In the genomic region with DNA sequence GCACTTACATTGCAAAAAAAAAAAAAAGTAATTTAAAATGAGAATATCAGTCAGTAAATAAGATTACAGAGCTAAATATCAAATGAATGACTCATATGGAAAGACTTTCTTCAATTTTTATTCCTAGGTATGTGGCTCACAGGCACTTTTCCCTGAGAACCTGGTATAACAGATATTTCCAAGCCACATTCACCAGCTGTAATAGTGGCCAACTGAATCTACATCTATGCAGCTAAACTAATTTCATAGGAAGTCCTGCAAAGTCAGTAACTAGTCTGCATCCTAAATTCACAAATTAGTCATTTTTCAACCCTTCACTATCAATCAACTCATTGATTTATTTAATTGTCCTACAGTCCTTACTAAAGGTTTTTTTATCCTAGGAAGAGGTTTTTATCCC, we compare ENCODE assay signal across 1 cellular context.
TF ChIP-seq lines count a peak whose summit lies in the region.

No MANE protein-coding gene starts in this region.

TF ChIP-seq in endothelial cell of umbilical vein, 7 proteins besides CTCF, POLR2A, EP300 and RAD21:
- TF ChIP-seq GATA2 (IDR thresholded peaks at IDR 0.05; ENCODE audit: insufficient read depth, insufficient read length, low read depth, low read length) = no peak
- TF ChIP-seq EZH2 (IDR thresholded peaks at IDR 0.05; ENCODE audit: borderline replicate concordance, low read depth, low read length, severe bottlenecking) = no peak
- no peak for TF ChIP-seq POLR2AphosphoS5 (IDR thresholded peaks at IDR 0.05; ENCODE audit: insufficient read depth, low read depth, low read length)
- no peak for TF ChIP-seq JUN (IDR thresholded peaks at IDR 0.05; ENCODE audit: borderline replicate concordance, insufficient read depth, insufficient read length, low read depth)
- TF ChIP-seq, protein P1, sequence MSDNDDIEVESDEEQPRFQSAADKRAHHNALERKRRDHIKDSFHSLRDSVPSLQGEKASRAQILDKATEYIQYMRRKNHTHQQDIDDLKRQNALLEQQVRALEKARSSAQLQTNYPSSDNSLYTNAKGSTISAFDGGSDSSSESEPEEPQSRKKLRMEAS (IDR thresholded peaks at IDR 0.05; ENCODE audit: insufficient read depth, insufficient read length) = no peak
- TF ChIP-seq MYC (IDR thresholded peaks at IDR 0.05; ENCODE audit: low read depth, low read length) = no peak
- TF ChIP-seq FOS (IDR thresholded peaks at IDR 0.05; ENCODE audit: borderline replicate concordance, insufficient read depth, low read length) = no peak
